Comparison of ENCODE assay signal across 23 cellular contexts in genomic region chr12:73973486-73973885, GRCh38.
"Had no signal": no experiment of that assay in that cellular context is flagged by ENCODE, and none has a peak within 500 bp of the region (broad histone marks: within the 10 kb centered on the region; RNA-seq: fewer than 3 reads in every experiment).

No MANE protein-coding gene starts in this region.

- DNase-seq: activated CD4-positive, alpha-beta T cell treated with anti-CD3 and anti-CD28 coated beads for 1 hour; activated CD4-positive, alpha-beta T cell treated with anti-CD3 and anti-CD28 coated beads, Interleukin-2, amount 50 U/mL, for 1 hour; activated CD8-positive, alpha-beta T cell treated with anti-CD3 and anti-CD28 coated beads, Interleukin-2, amount 10 ng/mL, durations not matched to agents 7 days and 5 days; activated gamma-delta T cell; activated naive CD4-positive, alpha-beta T cell treated with anti-CD3 and anti-CD28 coated beads, Interleukin-2, amount 50 U/mL, for 16 hours; activated naive CD8-positive, alpha-beta T cell treated with anti-CD3 and anti-CD28 coated beads, Interleukin-2, amount 50 U/mL, for 24 hours; effector CD8-positive, alpha-beta T cell; foreskin keratinocyte; glutamatergic neuron; immature natural killer cell; naive thymus-derived CD8-positive, alpha-beta T cell; pancreas; small intestine; stimulated activated CD4-positive, alpha-beta T cell treated with anti-CD3 and anti-CD28 coated beads, Interleukin-2, amount 100 ng/mL, for 48 hours; stimulated activated CD8-positive, alpha-beta memory T cell treated with anti-CD3 and anti-CD28 coated beads, Interleukin-4, amount 100 ng/mL, for 48 hours; stimulated activated naive B cell treated with anti-CD40 and anti-IgM and Interleukin-4, amounts not matched to agents 10 μg/mL and 1 μg/mL and 100 μg/mL, for 72 hours; T-helper 1 cell; testis; upper lobe of left lung had no signal

- H3K27ac ChIP-seq: foreskin keratinocyte, hepatocyte, pancreas, testis, upper lobe of left lung had no signal

- H3K36me3 ChIP-seq: pancreas, upper lobe of left lung had no signal

- H2AFZ ChIP-seq: hepatocyte had no signal

- H3K79me2 ChIP-seq: hepatocyte had no signal

- ATAC-seq: activated CD8-positive, alpha-beta T cell treated with anti-CD3 and anti-CD28 coated beads, Interleukin-2, amount 10 ng/mL, durations not matched to agents 7 days and 5 days; activated naive CD8-positive, alpha-beta T cell treated with anti-CD3 and anti-CD28 coated beads, Interleukin-2, amount 50 U/mL, for 24 hours; foreskin keratinocyte; left lobe of liver; pancreas; sciatic nerve had no signal

- H3K4me1 ChIP-seq: foreskin keratinocyte, pancreas, testis, upper lobe of left lung had no signal

- H3K4me2 ChIP-seq: hepatocyte had no signal

- H3K27me3 ChIP-seq: foreskin keratinocyte, hepatocyte, pancreas, upper lobe of left lung had no signal

- H3K9me3 ChIP-seq: pancreas, testis, upper lobe of left lung had no signal

- H3K4me3 ChIP-seq: hepatocyte, lung, pancreas, testis, upper lobe of left lung had no signal
